ENCODE assay signal across 17 cellular contexts in genomic region chr5:134041570-134042411, GRCh38. TPM values are rescaled to one million over a fixed set of nuclear protein-coding genes. Genes with fewer than 3 reads are reported as not detected.
DNase-seq lines count a peak whose midpoint lies in the region; ATAC-seq and TF ChIP-seq lines count a peak whose summit lies in the region.
"Had no signal": no experiment of that assay in that cellular context is flagged by ENCODE, and none has a peak within 500 bp of the region (broad histone marks: within the 10 kb centered on the region; RNA-seq: fewer than 3 reads in every experiment).

No MANE protein-coding gene starts in this region.

- H3K27ac Mint-ChIP-seq in activated naive CD4-positive, alpha-beta T cell treated with anti-CD3 and anti-CD28 coated beads, Interleukin-2, amount 50 U/mL, for 72 hours: no peak overlapping the region
- peak overlapping the region; percentile 81 to 89 for H3K27ac Mint-ChIP-seq in T-cell

- no peaks in the 10 kb centered on the region for H3K27me3 Mint-ChIP-seq in T-cell

- no peak for DNase-seq in activated naive CD4-positive, alpha-beta T cell treated with anti-CD3 and anti-CD28 coated beads, Interleukin-2, amount 50 U/mL, for 72 hours (ENCODE audit: low spot score in 2 of 2)
- DNase-seq in activated naive CD4-positive, alpha-beta T cell treated with Interleukin-2 at 50 U/mL for 16 hours: no peak
- no peak for DNase-seq in T-cell
- DNase-seq in stimulated activated CD4-positive, alpha-beta T cell treated with anti-CD3 and anti-CD28 coated beads, Interleukin-15, amount 100 ng/mL, for 24 hours: no peak
- no peak for DNase-seq in SHP77 treated with DMSO at 0.1 percent for 48 hours (lab: John Stamatoyannopoulos, UW)
- no peak for DNase-seq in brain microvascular endothelial cell
- DNase-seq in NCI-H1417 treated with DMSO at 0.1 percent for 48 hours (lab: John Stamatoyannopoulos, UW): no peak
- DNase-seq: ACHN, anterior cingulate cortex, DND-41, foreskin melanocyte, kidney, NCI-H1930, sigmoid colon, T-helper 2 cell, trophoblast cell had no signal

- no peak overlapping the region for H3K4me3 ChIP-seq in brain microvascular endothelial cell (ENCODE audit: low read depth, low read length)
- H3K4me3 ChIP-seq: sigmoid colon had no signal

- no peaks in the 10 kb centered on the region for H3K36me3 Mint-ChIP-seq in activated naive CD4-positive, alpha-beta T cell treated with anti-CD3 and anti-CD28 coated beads, Interleukin-2, amount 50 U/mL, for 72 hours
- H3K36me3 Mint-ChIP-seq in T-cell: no peaks in the 10 kb centered on the region

- CTCF ChIA-PET in T-cell (lab: Charles Lee): interaction anchor here (0.6 to 3.6 kb wide), 10 partner anchors 10 to 106 kb away, joined by 3 to 44 read pairs (median 6); no protein-coding TSS in a partner anchor

- H3K27ac ChIP-seq in brain microvascular endothelial cell: no peak overlapping the region
- H3K27ac ChIP-seq: sigmoid colon had no signal

- POLR2A ChIA-PET in T-cell (lab: Charles Lee): interaction anchor here (0.5 to 0.8 kb wide), 3 partner anchors 10 to 110 kb away, joined by 3 to 8 read pairs (median 5); no protein-coding TSS in a partner anchor

- no peaks in the 10 kb centered on the region for H3K27me3 ChIP-seq in brain microvascular endothelial cell (replicated peaks)
- H3K27me3 ChIP-seq: sigmoid colon had no signal

- no peak for TF ChIP-seq CTCF in brain microvascular endothelial cell (IDR thresholded peaks at IDR 0.05; ENCODE audit: low read depth, low read length, missing control alignments)

- H3K9me3 Mint-ChIP-seq in activated naive CD4-positive, alpha-beta T cell treated with anti-CD3 and anti-CD28 coated beads, Interleukin-2, amount 50 U/mL, for 72 hours: no peaks in the 10 kb centered on the region
- H3K9me3 Mint-ChIP-seq in T-cell: no peaks in the 10 kb centered on the region

- in situ Hi-C loops in brain microvascular endothelial cell (cut with HindIII; ENCODE audit: low pct_ligation_motif_present, low sequenced_read_pairs): loop anchor here (25.0 kb wide), 1 partner anchor 96 kb away; no protein-coding TSS in a partner anchor

- peak; percentile 16 to 51 for ATAC-seq in activated naive CD4-positive, alpha-beta T cell treated with anti-CD3 and anti-CD28 coated beads, Interleukin-2, amount 50 U/mL, for 72 hours
- ATAC-seq in HG02759 (IDR thresholded peaks at IDR 0.05; ENCODE audit: unreplicated experiment) (peak; percentile 64), T-cell (replicated peaks in 1 of 4) (peak in 2 of 4 experiments; percentile 11 to 15)

- H3K4me3 Mint-ChIP-seq in T-cell: peak overlapping the region in 2 of 3 donors; percentile 31 to 61

- peaks cover 58 to 65% (median 64%) of the 10 kb centered on the region in 3 donors for H3K4me1 Mint-ChIP-seq in T-cell

- H3K36me3 ChIP-seq in brain microvascular endothelial cell (replicated peaks): no peaks in the 10 kb centered on the region
- H3K36me3 ChIP-seq: sigmoid colon had no signal

RNA-seq across cellular contexts. Expression of gene VDAC1, which starts 37.0 kb away (rescaled TPM):
- total RNA-seq in activated naive CD4-positive, alpha-beta T cell treated with anti-CD3 and anti-CD28 coated beads, Interleukin-2, amount 50 U/mL, for 72 hours: 100 to 1,000 TPM; 289 to 522 TPM
- 10 to 100 TPM; 45.8 to 58.7 (median 54.6) TPM for total RNA-seq in T-cell

Comparison
In these comparisons a context has a peak if more than half of its experiments do, and no peak if none do; other contexts are left out.
1. H3K27ac Mint-ChIP-seq: peak in T-cell (2 of 2); none in activated naive CD4-positive, alpha-beta T cell treated with anti-CD3 and anti-CD28 coated beads, Interleukin-2, amount 50 U/mL, for 72 hours (0 of 2).
2. RNA of gene VDAC1, which starts 37.0 kb away (total RNA-seq): 289 to 522 TPM in activated naive CD4-positive, alpha-beta T cell treated with anti-CD3 and anti-CD28 coated beads, Interleukin-2, amount 50 U/mL, for 72 hours; 45.8 to 58.7 TPM in T-cell; every median in the first group is over 4 times any median in the second.